Comparison of ENCODE assay signal across 1 cellular context in genomic region chr7:36277247-36277542, GRCh38.
TF ChIP-seq lines count a peak whose summit lies in the region.

No MANE protein-coding gene starts in this region.

TF ChIP-seq in GM23338, 12 proteins besides CTCF, POLR2A, EP300 and RAD21 (continued from another document):
- TF ChIP-seq REST (IDR thresholded peaks at IDR 0.05; ENCODE audit: unreplicated experiment) (no peak), STAT1 (IDR thresholded peaks at IDR 0.05; ENCODE audit: unreplicated experiment) (no peak), ZNF114 (CRISPR knock-in tag; IDR thresholded peaks at IDR 0.05) (no peak), JUNB (IDR thresholded peaks at IDR 0.05; ENCODE audit: unreplicated experiment) (no peak)
